11 cellular contexts compared by ENCODE assay signal in genomic region chr3:50242371-50242770, GRCh38. TPM values are rescaled to one million over a fixed set of nuclear protein-coding genes. Genes with fewer than 3 reads are reported as not detected.
A peak's percentile ranks its signal among the peaks of the same experiment; 100 is the strongest.
DNase-seq lines count a peak whose midpoint lies in the region; ATAC-seq lines count a peak whose summit lies in the region.
"Had no signal": no experiment of that assay in that cellular context is flagged by ENCODE, and none has a peak within 500 bp of the region (broad histone marks: within the 10 kb centered on the region; RNA-seq: fewer than 3 reads in every experiment).

No MANE protein-coding gene starts in this region.

- no peaks in the 10 kb centered on the region for H3K9me3 Mint-ChIP-seq in activated naive CD4-positive, alpha-beta T cell treated with anti-CD3 and anti-CD28 coated beads, Interleukin-2, amount 10 ng/mL, durations not matched to agents 7 days and 5 days

- no peak overlapping the region for H3K4me3 ChIP-seq in mesendoderm (ENCODE audit: low read length)
- no peak overlapping the region for H3K4me3 ChIP-seq in thymus (ENCODE audit: low read length)
- H3K4me3 ChIP-seq in HAP-1, result no peak overlapping the region

- H3K36me3 ChIP-seq in mesendoderm (ENCODE audit: control insufficient read depth, insufficient read depth, low read length), result no peaks in the 10 kb centered on the region
- peaks cover 24% of the 10 kb centered on the region for H3K36me3 ChIP-seq in thymus (ENCODE audit: control insufficient read depth, insufficient read depth)
- H3K36me3 ChIP-seq in HAP-1 (replicated peaks), result peaks cover 21% of the 10 kb centered on the region

- no peak overlapping the region for H4K5ac ChIP-seq in mesendoderm (ENCODE audit: low read length)

- peaks cover 69% of the 10 kb centered on the region for H3K79me2 ChIP-seq in mesendoderm (ENCODE audit: control insufficient read depth, insufficient read depth, low read length)

- H2AK5ac ChIP-seq in mesendoderm (ENCODE audit: low read length), result peak overlapping the region; percentile 0

- H3K36me3 Mint-ChIP-seq in activated naive CD4-positive, alpha-beta T cell treated with anti-CD3 and anti-CD28 coated beads, Interleukin-2, amount 10 ng/mL, durations not matched to agents 7 days and 5 days, result peaks cover 45% of the 10 kb centered on the region

- no peak overlapping the region for H2BK120ac ChIP-seq in mesendoderm (ENCODE audit: low read depth, low read length)

- no peak overlapping the region for H4K8ac ChIP-seq in mesendoderm (ENCODE audit: low read depth, low read length)

- ATAC-seq in GM19328 (IDR thresholded peaks at IDR 0.05; ENCODE audit: unreplicated experiment), result no peak

- peak overlapping the region; percentile 82 for H3K27ac ChIP-seq in adipose tissue (ENCODE audit: low read depth, low read length)
- H3K27ac ChIP-seq in mesendoderm (ENCODE audit: low read depth, low read length), result no peak overlapping the region
- peak overlapping the region; percentile 54 for H3K27ac ChIP-seq in thymus (ENCODE audit: low read depth)

- H3K4me2 ChIP-seq in mesendoderm (ENCODE audit: low read length), result no peak overlapping the region

- 26 to 75% (median 31%) methylated on average over 4 of the region's 4 CpGs for WGBS in adipose tissue, 3 donors
- WGBS in mesendoderm (ENCODE audit: extremely low coverage, insufficient coverage, low lambda C conversion rate), result no CpG with 5 or more reads among the region's 4 CpGs
- 59% methylated on average over 4 of the region's 4 CpGs for WGBS in thymus

- peak overlapping the region; percentile 62 for H3K4me3 Mint-ChIP-seq in activated naive CD4-positive, alpha-beta T cell treated with anti-CD3 and anti-CD28 coated beads, Interleukin-2, amount 10 ng/mL, durations not matched to agents 7 days and 5 days

- no peak overlapping the region for H3K18ac ChIP-seq in mesendoderm (ENCODE audit: low read length)

- H2BK5ac ChIP-seq in mesendoderm (ENCODE audit: low read length), result no peak overlapping the region

- CTCF ChIA-PET in activated naive CD4-positive, alpha-beta T cell treated with anti-CD3 and anti-CD28 coated beads, Interleukin-2, amount 10 ng/mL, durations not matched to agents 7 days and 5 days (lab: Charles Lee), result interaction anchor here (1.2 to 4.4 kb wide), 3 partner anchors 14 to 17 kb away, joined by 3 to 24 read pairs (median 5); no protein-coding TSS in a partner anchor

- H2BK15ac ChIP-seq in mesendoderm (replicated peaks; ENCODE audit: low read depth), result no peak overlapping the region

- H3K56ac ChIP-seq in mesendoderm (ENCODE audit: low read length), result peak overlapping the region; percentile 83

- peak overlapping the region; percentile 62 for H3K9ac ChIP-seq in mesendoderm (ENCODE audit: low read length)

- peak overlapping the region; percentile 90 for H3K27ac Mint-ChIP-seq in activated naive CD4-positive, alpha-beta T cell treated with anti-CD3 and anti-CD28 coated beads, Interleukin-2, amount 10 ng/mL, durations not matched to agents 7 days and 5 days

- no peaks in the 10 kb centered on the region for H3K27me3 Mint-ChIP-seq in activated naive CD4-positive, alpha-beta T cell treated with anti-CD3 and anti-CD28 coated beads, Interleukin-2, amount 10 ng/mL, durations not matched to agents 7 days and 5 days

- no peak overlapping the region for H3K4ac ChIP-seq in mesendoderm (ENCODE audit: low read depth, low read length)

- peaks cover 33% of the 10 kb centered on the region for H3K79me1 ChIP-seq in mesendoderm (ENCODE audit: low read length)

- H3K4me1 ChIP-seq in mesendoderm (ENCODE audit: control insufficient read depth, low read depth, low read length), result peaks cover 49% of the 10 kb centered on the region
- H3K4me1 ChIP-seq in thymus (ENCODE audit: control insufficient read depth, insufficient read depth, low read length), result peaks cover 42% of the 10 kb centered on the region
- peaks cover 30% of the 10 kb centered on the region for H3K4me1 ChIP-seq in HAP-1

- H3K27me3 ChIP-seq in mesendoderm (ENCODE audit: insufficient read depth, low read length, poor library complexity) (no peaks in the 10 kb centered on the region), thymus (ENCODE audit: control insufficient read depth, insufficient read depth) (no peaks in the 10 kb centered on the region), HAP-1 (ENCODE audit: low read depth) (no peaks in the 10 kb centered on the region)

- H3K9me3 ChIP-seq in thymus (ENCODE audit: control insufficient read depth) (no peaks in the 10 kb centered on the region), HAP-1 (no peaks in the 10 kb centered on the region)

- DNase-seq in activated naive CD4-positive, alpha-beta T cell treated with anti-CD3 and anti-CD28 coated beads, Interleukin-2, amount 10 ng/mL, durations not matched to agents 7 days and 5 days, result peak; percentile 47
- no peak for DNase-seq in activated naive CD4-positive, alpha-beta T cell treated with Interleukin-2 at 50 U/mL for 16 hours
- DNase-seq in mesendoderm (no peak), HAP-1 (ENCODE audit: low spot score in 2 of 2) (no peak), DMS153 (lab: John Stamatoyannopoulos, UW) (no peak)
- DNase-seq: activated CD4-positive, alpha-beta T cell treated with anti-CD3 and anti-CD28 coated beads for 4 hours; retina had no signal

- in situ Hi-C loops in HAP-1 (cut with MboI; ENCODE audit: low sequenced_read_pairs), result no loop called here

- no peak overlapping the region for H3K23ac ChIP-seq in mesendoderm (ENCODE audit: low read length)

- H3K4me1 Mint-ChIP-seq in activated naive CD4-positive, alpha-beta T cell treated with anti-CD3 and anti-CD28 coated beads, Interleukin-2, amount 10 ng/mL, durations not matched to agents 7 days and 5 days, result peaks cover 92% of the 10 kb centered on the region

RNA-seq across cellular contexts. Expression of gene GNAI2, which starts 6.4 kb away (rescaled TPM):
- polyA plus RNA-seq in adipose tissue (100 to 1,000 TPM in 2 of 3 donors, 10 to 100 TPM in 1; 53.4 to 242 (median 211) TPM), thymus (187 TPM)
- polyA plus RNA-seq in mesendoderm (2013, experiment 1 of 2), result 218 TPM
- 223 TPM for polyA plus RNA-seq in mesendoderm (2013, experiment 2 of 2)

RNA-seq across cellular contexts. Expression of gene SEMA3B, which starts 26.6 kb away (rescaled TPM):
- polyA plus RNA-seq in adipose tissue (10 to 100 TPM; 17.9 to 29.2 (median 21.1) TPM), thymus (4.8 TPM)
- polyA plus RNA-seq in mesendoderm (2013, experiment 1 of 2), result 1.9 TPM
- 2.2 TPM for polyA plus RNA-seq in mesendoderm (2013, experiment 2 of 2)

RNA-seq across cellular contexts. Expression of gene LSMEM2, which starts 36.5 kb away (rescaled TPM):
- polyA plus RNA-seq in adipose tissue (under 1 TPM in 2 of 3 donors, not detected in 1; 0.15 TPM), thymus (0.11 TPM)
- polyA plus RNA-seq in mesendoderm (2013, experiment 1 of 2), result 0.06 TPM
- polyA plus RNA-seq in mesendoderm (2013, experiment 2 of 2), result 0.06 TPM
- polyA plus RNA-seq: fibroblast of lung had no signal

RNA-seq across cellular contexts. Expression of gene SLC38A3, which starts 37.3 kb away (rescaled TPM):
- polyA plus RNA-seq in adipose tissue (10 to 100 TPM in 1 of 3 donors, under 1 TPM in 1, not detected in 1; 0.34 to 22.0 TPM), thymus (0.18 TPM)
- 0.48 TPM for polyA plus RNA-seq in mesendoderm (2013, experiment 1 of 2)
- polyA plus RNA-seq in mesendoderm (2013, experiment 2 of 2), result 0.42 TPM

RNA-seq across cellular contexts. Expression of gene IFRD2, which starts 49.9 kb away (rescaled TPM):
- polyA plus RNA-seq in adipose tissue (100 to 1,000 TPM in 1 of 3 donors, 10 to 100 TPM in 2; 54.3 to 114 (median 77.3) TPM), thymus (52.3 TPM)
- 76.8 TPM for polyA plus RNA-seq in mesendoderm (2013, experiment 1 of 2)
- polyA plus RNA-seq in mesendoderm (2013, experiment 2 of 2), result 74.0 TPM
